ENCODE assay signal across 7 cellular contexts in the genomic region with DNA sequence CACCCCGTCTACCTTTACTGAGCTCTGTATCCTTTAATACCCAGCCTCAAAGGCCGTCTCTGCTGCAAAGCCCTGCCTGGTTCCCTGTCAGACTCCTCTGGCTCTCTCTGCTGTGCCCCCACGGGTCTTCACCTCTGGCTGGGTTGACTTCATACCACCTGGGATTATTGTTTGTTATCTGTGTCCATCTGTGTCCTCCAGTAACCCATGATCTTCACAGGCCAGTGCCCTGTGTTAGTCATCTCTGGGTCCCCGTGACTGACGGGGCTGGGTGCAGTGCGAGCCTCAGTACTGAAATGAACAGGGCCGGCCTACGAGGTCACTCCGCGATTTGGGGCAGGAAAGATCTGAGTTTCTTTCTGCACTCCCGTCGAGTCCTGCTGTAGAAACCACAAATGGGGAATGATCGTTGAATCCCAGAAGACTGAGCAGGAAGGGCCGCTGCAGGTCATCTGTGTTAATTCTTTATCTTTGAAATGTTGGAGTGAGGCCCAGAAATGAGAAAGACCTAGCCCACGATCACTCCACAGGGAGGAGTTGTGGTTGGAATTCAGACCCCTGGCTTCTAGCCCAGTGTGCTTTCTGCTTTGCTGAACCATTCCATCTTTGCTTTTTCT. TPM values are rescaled to one million over a fixed set of nuclear protein-coding genes. Genes with fewer than 3 reads are reported as not detected.
DNase-seq lines count a peak whose midpoint lies in the region; ATAC-seq and TF ChIP-seq lines count a peak whose summit lies in the region.

No MANE protein-coding gene starts in this region.

- no peaks in the 10 kb centered on the region for H3K36me3 Mint-ChIP-seq in WTC11

- peak overlapping the region; percentile 63 for H3K27ac Mint-ChIP-seq in WTC11

- POLR2A ChIA-PET in WTC11 (lab: Charles Lee) = no interaction called here

- TF ChIP-seq CTCF in WTC11 (IDR thresholded peaks at IDR 0.05) = no peak
- TF ChIP-seq CTCF in thoracic aorta (IDR thresholded peaks at IDR 0.05) = no peak

- no peak overlapping the region for H3K4me3 Mint-ChIP-seq in WTC11

- DNase-seq in HT-29 (ENCODE audit: low spot score) (peak; percentile 14), WTC11 (ENCODE audit: low spot score) (no peak), iris pigment epithelial cell (ENCODE audit: low read depth) (peak; percentile 84), thoracic aorta (ENCODE audit: low spot score) (no peak)
- DNase-seq in activated CD4-positive, alpha-beta T cell treated with anti-CD3 and anti-CD28 coated beads for 4 hours = no peak

- H3K27me3 ChIP-seq in thoracic aorta (replicated peaks; ENCODE audit: insufficient read depth) = no peaks in the 10 kb centered on the region

- no peaks in the 10 kb centered on the region for H3K36me3 ChIP-seq in thoracic aorta

- peaks cover 8% of the 10 kb centered on the region; the same call in 1 of the 2 replicates for H3K27me3 Mint-ChIP-seq in WTC11 (ENCODE audit: low read depth)

- CTCF ChIA-PET in WTC11 (lab: Charles Lee) = interaction anchor here (1.0 to 3.6 kb wide), 8 partner anchors 12 to 62 kb away, joined by 3 to 35 read pairs (median 10); no protein-coding TSS in a partner anchor

- H3K9me3 ChIP-seq in thoracic aorta = no peaks in the 10 kb centered on the region

- H3K4me1 Mint-ChIP-seq in WTC11 = peaks cover 48% of the 10 kb centered on the region

- H3K27ac ChIP-seq in thoracic aorta = no peak overlapping the region

- H3K9me3 Mint-ChIP-seq in WTC11 = no peaks in the 10 kb centered on the region

- H3K4me1 ChIP-seq in thoracic aorta (ENCODE audit: control insufficient read depth in 1 of 2, low read depth in 2 of 2) = peaks cover 1 to 12% of the 10 kb centered on the region in 2 donors

- H3K4me3 ChIP-seq in thoracic aorta = peak overlapping the region; percentile 31

- ATAC-seq in WTC11 = no peak
- no peak for ATAC-seq in thoracic aorta (ENCODE audit: insufficient number of reproducible peaks, low FRiP score, low read depth)
- no peak for ATAC-seq in HG03139 (IDR thresholded peaks at IDR 0.05; ENCODE audit: unreplicated experiment)
- ATAC-seq in HG03039 (IDR thresholded peaks at IDR 0.05; ENCODE audit: unreplicated experiment) = no peak

TF ChIP-seq in WTC11, 78 proteins besides CTCF, POLR2A, EP300 and RAD21 (continues in another document):
- TF ChIP-seq FOXP1 (CRISPR knock-in tag; IDR thresholded peaks at IDR 0.05; ENCODE audit: borderline replicate concordance) (no peak), ELF4 (CRISPR knock-in tag; IDR thresholded peaks at IDR 0.05; ENCODE audit: low read depth) (no peak), SMAD4 (CRISPR knock-in tag; IDR thresholded peaks at IDR 0.05) (no peak), ZNF121 (CRISPR knock-in tag; IDR thresholded peaks at IDR 0.05) (no peak), NFE2L1 (CRISPR knock-in tag; IDR thresholded peaks at IDR 0.05) (no peak), ZNF396 (CRISPR knock-in tag; IDR thresholded peaks at IDR 0.05; ENCODE audit: borderline replicate concordance) (no peak), TEAD1 (CRISPR knock-in tag; IDR thresholded peaks at IDR 0.05) (no peak), TCF7 (CRISPR knock-in tag; IDR thresholded peaks at IDR 0.05; ENCODE audit: low read depth) (no peak), FOXK1 (CRISPR knock-in tag; IDR thresholded peaks at IDR 0.05) (no peak)
- TF ChIP-seq, protein P1, sequence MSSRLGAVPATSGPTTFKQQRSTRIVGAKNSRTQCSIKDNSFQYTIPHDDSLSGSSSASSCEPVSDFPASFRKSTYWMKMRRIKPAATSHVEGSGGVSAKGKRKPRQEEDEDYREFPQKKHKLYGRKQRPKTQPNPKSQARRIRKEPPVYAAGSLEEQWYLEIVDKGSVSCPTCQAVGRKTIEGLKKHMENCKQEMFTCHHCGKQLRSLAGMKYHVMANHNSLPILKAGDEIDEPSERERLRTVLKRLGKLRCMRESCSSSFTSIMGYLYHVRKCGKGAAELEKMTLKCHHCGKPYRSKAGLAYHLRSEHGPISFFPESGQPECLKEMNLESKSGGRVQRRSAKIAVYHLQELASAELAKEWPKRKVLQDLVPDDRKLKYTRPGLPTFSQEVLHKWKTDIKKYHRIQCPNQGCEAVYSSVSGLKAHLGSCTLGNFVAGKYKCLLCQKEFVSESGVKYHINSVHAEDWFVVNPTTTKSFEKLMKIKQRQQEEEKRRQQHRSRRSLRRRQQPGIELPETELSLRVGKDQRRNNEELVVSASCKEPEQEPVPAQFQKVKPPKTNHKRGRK (CRISPR knock-in tag; IDR thresholded peaks at IDR 0.05; ENCODE audit: borderline replicate concordance) = no peak
- TF ChIP-seq, protein P2, sequence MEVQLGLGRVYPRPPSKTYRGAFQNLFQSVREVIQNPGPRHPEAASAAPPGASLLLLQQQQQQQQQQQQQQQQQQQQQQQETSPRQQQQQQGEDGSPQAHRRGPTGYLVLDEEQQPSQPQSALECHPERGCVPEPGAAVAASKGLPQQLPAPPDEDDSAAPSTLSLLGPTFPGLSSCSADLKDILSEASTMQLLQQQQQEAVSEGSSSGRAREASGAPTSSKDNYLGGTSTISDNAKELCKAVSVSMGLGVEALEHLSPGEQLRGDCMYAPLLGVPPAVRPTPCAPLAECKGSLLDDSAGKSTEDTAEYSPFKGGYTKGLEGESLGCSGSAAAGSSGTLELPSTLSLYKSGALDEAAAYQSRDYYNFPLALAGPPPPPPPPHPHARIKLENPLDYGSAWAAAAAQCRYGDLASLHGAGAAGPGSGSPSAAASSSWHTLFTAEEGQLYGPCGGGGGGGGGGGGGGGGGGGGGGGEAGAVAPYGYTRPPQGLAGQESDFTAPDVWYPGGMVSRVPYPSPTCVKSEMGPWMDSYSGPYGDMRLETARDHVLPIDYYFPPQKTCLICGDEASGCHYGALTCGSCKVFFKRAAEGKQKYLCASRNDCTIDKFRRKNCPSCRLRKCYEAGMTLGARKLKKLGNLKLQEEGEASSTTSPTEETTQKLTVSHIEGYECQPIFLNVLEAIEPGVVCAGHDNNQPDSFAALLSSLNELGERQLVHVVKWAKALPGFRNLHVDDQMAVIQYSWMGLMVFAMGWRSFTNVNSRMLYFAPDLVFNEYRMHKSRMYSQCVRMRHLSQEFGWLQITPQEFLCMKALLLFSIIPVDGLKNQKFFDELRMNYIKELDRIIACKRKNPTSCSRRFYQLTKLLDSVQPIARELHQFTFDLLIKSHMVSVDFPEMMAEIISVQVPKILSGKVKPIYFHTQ (CRISPR knock-in tag; IDR thresholded peaks at IDR 0.05) = no peak
- TF ChIP-seq, protein P3, sequence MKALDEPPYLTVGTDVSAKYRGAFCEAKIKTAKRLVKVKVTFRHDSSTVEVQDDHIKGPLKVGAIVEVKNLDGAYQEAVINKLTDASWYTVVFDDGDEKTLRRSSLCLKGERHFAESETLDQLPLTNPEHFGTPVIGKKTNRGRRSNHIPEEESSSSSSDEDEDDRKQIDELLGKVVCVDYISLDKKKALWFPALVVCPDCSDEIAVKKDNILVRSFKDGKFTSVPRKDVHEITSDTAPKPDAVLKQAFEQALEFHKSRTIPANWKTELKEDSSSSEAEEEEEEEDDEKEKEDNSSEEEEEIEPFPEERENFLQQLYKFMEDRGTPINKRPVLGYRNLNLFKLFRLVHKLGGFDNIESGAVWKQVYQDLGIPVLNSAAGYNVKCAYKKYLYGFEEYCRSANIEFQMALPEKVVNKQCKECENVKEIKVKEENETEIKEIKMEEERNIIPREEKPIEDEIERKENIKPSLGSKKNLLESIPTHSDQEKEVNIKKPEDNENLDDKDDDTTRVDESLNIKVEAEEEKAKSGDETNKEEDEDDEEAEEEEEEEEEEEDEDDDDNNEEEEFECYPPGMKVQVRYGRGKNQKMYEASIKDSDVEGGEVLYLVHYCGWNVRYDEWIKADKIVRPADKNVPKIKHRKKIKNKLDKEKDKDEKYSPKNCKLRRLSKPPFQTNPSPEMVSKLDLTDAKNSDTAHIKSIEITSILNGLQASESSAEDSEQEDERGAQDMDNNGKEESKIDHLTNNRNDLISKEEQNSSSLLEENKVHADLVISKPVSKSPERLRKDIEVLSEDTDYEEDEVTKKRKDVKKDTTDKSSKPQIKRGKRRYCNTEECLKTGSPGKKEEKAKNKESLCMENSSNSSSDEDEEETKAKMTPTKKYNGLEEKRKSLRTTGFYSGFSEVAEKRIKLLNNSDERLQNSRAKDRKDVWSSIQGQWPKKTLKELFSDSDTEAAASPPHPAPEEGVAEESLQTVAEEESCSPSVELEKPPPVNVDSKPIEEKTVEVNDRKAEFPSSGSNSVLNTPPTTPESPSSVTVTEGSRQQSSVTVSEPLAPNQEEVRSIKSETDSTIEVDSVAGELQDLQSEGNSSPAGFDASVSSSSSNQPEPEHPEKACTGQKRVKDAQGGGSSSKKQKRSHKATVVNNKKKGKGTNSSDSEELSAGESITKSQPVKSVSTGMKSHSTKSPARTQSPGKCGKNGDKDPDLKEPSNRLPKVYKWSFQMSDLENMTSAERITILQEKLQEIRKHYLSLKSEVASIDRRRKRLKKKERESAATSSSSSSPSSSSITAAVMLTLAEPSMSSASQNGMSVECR (CRISPR knock-in tag; IDR thresholded peaks at IDR 0.05; ENCODE audit: borderline replicate concordance) = no peak
- TF ChIP-seq, protein P4, sequence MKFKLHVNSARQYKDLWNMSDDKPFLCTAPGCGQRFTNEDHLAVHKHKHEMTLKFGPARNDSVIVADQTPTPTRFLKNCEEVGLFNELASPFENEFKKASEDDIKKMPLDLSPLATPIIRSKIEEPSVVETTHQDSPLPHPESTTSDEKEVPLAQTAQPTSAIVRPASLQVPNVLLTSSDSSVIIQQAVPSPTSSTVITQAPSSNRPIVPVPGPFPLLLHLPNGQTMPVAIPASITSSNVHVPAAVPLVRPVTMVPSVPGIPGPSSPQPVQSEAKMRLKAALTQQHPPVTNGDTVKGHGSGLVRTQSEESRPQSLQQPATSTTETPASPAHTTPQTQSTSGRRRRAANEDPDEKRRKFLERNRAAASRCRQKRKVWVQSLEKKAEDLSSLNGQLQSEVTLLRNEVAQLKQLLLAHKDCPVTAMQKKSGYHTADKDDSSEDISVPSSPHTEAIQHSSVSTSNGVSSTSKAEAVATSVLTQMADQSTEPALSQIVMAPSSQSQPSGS (CRISPR knock-in tag; IDR thresholded peaks at IDR 0.05; ENCODE audit: borderline replicate concordance, low read depth) = no peak
- TF ChIP-seq, protein P5, sequence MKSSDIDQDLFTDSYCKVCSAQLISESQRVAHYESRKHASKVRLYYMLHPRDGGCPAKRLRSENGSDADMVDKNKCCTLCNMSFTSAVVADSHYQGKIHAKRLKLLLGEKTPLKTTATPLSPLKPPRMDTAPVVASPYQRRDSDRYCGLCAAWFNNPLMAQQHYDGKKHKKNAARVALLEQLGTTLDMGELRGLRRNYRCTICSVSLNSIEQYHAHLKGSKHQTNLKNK (CRISPR knock-in tag; IDR thresholded peaks at IDR 0.05) = no peak

RNA-seq across cellular contexts. Expression of a gene that starts 12.3 kb away (rescaled TPM):
- total RNA-seq in HT-29 (2014; rRNA removed; shearing (Covaris generic)) = not detected in 2 replicates
- total RNA-seq in WTC11 (2021) (29.2 to 32.1 TPM (median 30.0 TPM) in 3 replicates), thoracic aorta (1 to 10 TPM; 6.9 to 8.9 TPM)

Comparison
In these comparisons a context has a peak if more than half of its experiments do, and no peak if none do; other contexts are left out.
1. DNase-seq: peak in HT-29 (single experiment) and iris pigment epithelial cell (single experiment); none in WTC11 (single experiment), thoracic aorta (single experiment) and activated CD4-positive, alpha-beta T cell treated with anti-CD3 and anti-CD28 coated beads for 4 hours (0 of 2).